12 cellular contexts compared by ENCODE assay signal in the genomic region with DNA sequence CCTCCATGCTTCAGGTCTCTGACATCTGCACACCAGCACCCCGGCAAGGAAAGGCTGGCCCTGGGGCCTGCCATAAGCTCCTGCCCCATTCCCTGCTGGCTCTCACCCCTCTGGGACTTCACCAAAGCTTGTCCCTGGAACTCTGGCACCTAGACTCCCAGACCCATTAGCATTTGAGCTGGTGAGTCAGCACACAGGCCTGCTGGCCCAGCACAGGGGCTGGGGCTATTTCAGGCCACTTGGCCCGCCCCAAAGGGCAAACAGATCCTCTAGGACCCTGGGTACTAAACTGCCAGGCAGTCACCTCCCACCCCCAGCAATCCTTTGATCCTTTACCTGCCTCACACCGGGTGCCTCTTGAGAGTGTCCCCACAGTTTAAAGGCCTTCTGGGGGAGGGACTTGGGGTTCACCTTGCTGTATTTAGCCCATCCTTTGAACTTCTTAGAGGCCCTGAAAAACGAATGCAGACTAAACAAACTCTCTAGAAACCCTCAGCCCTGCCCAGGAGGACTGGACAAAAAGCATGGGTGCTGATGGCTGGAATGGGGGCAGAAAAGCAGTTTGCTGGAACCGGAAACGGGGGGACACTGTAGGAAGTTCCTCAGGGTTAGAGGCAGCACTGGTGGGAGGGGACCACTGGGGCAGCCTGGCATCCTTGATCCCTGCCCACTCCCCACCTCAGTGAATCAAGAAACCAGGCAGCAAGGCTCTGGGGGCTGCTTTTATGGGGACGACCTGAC. TPM values are rescaled to one million over a fixed set of nuclear protein-coding genes. Genes with fewer than 3 reads are reported as not detected.
A peak's percentile ranks its signal among the peaks of the same experiment; 100 is the strongest.
DNase-seq lines count a peak whose midpoint lies in the region; ATAC-seq, FAIRE-seq and TF ChIP-seq lines count a peak whose summit lies in the region.
"Had no signal": no experiment of that assay in that cellular context is flagged by ENCODE, and none has a peak within 500 bp of the region (broad histone marks: within the 10 kb centered on the region; RNA-seq: fewer than 3 reads in every experiment).

No MANE protein-coding gene starts in this region.

- DNase-seq in Calu3 (peak; percentile 42), RCC 7860 (ENCODE audit: low spot score) (peak; percentile 17), cardiac muscle cell (ENCODE audit: low read depth in 1 of 2, low spot score in 1 of 2) (peak in 1 of 2 donors; percentile 40), pancreas (no peak), NCI-H748 treated with DMSO at 0.1 percent for 48 hours (lab: John Stamatoyannopoulos, UW) (no peak), NK-92 (lab: John Stamatoyannopoulos, UW; ENCODE audit: unreplicated experiment) (no peak), SHP77 (lab: John Stamatoyannopoulos, UW) (no peak), natural killer cell (no peak)
- DNase-seq: activated effector memory CD4-positive, alpha-beta T cell treated with Interleukin-2 at 50 U/mL for 16 hours; effector CD8-positive, alpha-beta T cell; NCI-H345; T-helper 9 cell had no signal

- H3K27ac ChIP-seq in cardiac muscle cell (peak overlapping the region; percentile 56), pancreas (no peak overlapping the region)

- H3K27me3 Mint-ChIP-seq in Calu3 (ENCODE audit: unreplicated experiment), result peaks cover 39% of the 10 kb centered on the region
- H3K27me3 Mint-ChIP-seq in natural killer cell (ENCODE audit: low read depth in 2 of 2), result peaks cover 6 to 13% of the 10 kb centered on the region in 2 donors

- H3K9me3 ChIP-seq in cardiac muscle cell (ENCODE audit: low read depth) (no peaks in the 10 kb centered on the region), pancreas (no peaks in the 10 kb centered on the region)

- 68 to 75% methylated on average over 7 of the region's 7 CpGs for WGBS in pancreas, 2 donors

- H3K4me3 Mint-ChIP-seq in Calu3 (ENCODE audit: low read depth, unreplicated experiment) (no peak overlapping the region), natural killer cell (no peak overlapping the region)

- ATAC-seq in pancreas (peak; percentile 17 to 28 (median 23)), natural killer cell (no peak)

- TF ChIP-seq CTCF in Calu3 (IDR thresholded peaks at IDR 0.05; ENCODE audit: unreplicated experiment), result no peak
- no peak for TF ChIP-seq CTCF in cardiac muscle cell (IDR thresholded peaks at IDR 0.05; ENCODE audit: low read depth, low read length)
- no peak for TF ChIP-seq CTCF in pancreas (IDR thresholded peaks at IDR 0.05)
- TF ChIP-seq CTCF in natural killer cell (IDR thresholded peaks at IDR 0.05), result no peak

- H3K4me1 Mint-ChIP-seq in Calu3 (ENCODE audit: low read depth, unreplicated experiment), result peaks cover 25% of the 10 kb centered on the region
- peaks cover 13 to 53% of the 10 kb centered on the region in 2 donors for H3K4me1 Mint-ChIP-seq in natural killer cell

- H3K36me3 Mint-ChIP-seq in Calu3 (ENCODE audit: insufficient read depth, unreplicated experiment), result peaks cover 42% of the 10 kb centered on the region
- H3K36me3 Mint-ChIP-seq in natural killer cell, result no peaks in the 10 kb centered on the region

- FAIRE-seq in RCC 7860 (lab: Jason Lieb, UNC) (no peak), pancreas (lab: Jason Lieb, UNC) (no peak)

- H3K9me3 Mint-ChIP-seq in Calu3 (ENCODE audit: low read depth, unreplicated experiment), result no peaks in the 10 kb centered on the region
- H3K9me3 Mint-ChIP-seq in natural killer cell, result no peaks in the 10 kb centered on the region

- H3K27ac Mint-ChIP-seq in Calu3 (ENCODE audit: unreplicated experiment) (no peak overlapping the region), natural killer cell (peak overlapping the region in 1 of 2 donors; percentile 37)

- H3K36me3 ChIP-seq in cardiac muscle cell (peaks cover 18% of the 10 kb centered on the region), pancreas (peaks cover 0 to 10% (median 6%) of the 10 kb centered on the region in 3 donors)

- H3K4me1 ChIP-seq in cardiac muscle cell (ENCODE audit: low read depth), result peaks cover 12% of the 10 kb centered on the region
- peaks cover 0 to 3% (median 2%) of the 10 kb centered on the region in 3 donors for H3K4me1 ChIP-seq in pancreas

- CTCF ChIA-PET in Calu3 (lab: Charles Lee), result no interaction called here

- H3K4me3 ChIP-seq in cardiac muscle cell, result no peak overlapping the region
- H3K4me3 ChIP-seq in pancreas, result no peak overlapping the region

- peaks cover 28% of the 10 kb centered on the region for H3K27me3 ChIP-seq in cardiac muscle cell
- H3K27me3 ChIP-seq in pancreas, result peaks cover 0 to 8% (median 0%) of the 10 kb centered on the region in 4 donors

- intact Hi-C loops in Calu3 (cut with micrococcal nuclease; ENCODE audit: unreplicated experiment) (no loop called here), pancreas (cut with DNase I) (no loop called here), natural killer cell (cut with micrococcal nuclease) (loop anchor here (5.0 kb wide), 1 partner anchor 34 kb away; a partner anchor contains a TSS)

- no TSS peak for BruUV-seq in Calu3 (replicated peaks; lab: Mats Ljungman, UMichigan)

RNA-seq across cellular contexts. Expression of a gene that starts 3.2 kb away (rescaled TPM):
- not detected in 2 replicates for total RNA-seq in Calu3 (2022)
- total RNA-seq in cardiac muscle cell, result 1.2 and 2.8 TPM in 2 replicates
- 2.0 and 2.5 TPM in 2 replicates for polyA plus RNA-seq in cardiac muscle cell
- under 1 TPM; 0.09 to 0.90 (median 0.33) TPM for total RNA-seq in pancreas
- polyA plus RNA-seq in pancreas, result 1 to 10 TPM in 1 of 2 donors, under 1 TPM in 1; 0.80 to 1.3 TPM
- total RNA-seq in natural killer cell, result 1 to 10 TPM; 1.1 to 2.1 (median 1.5) TPM

RNA-seq across cellular contexts. Expression of a gene that starts 17.3 kb away (rescaled TPM):
- total RNA-seq in Calu3 (2022) (74.3 and 89.7 TPM in 2 replicates), cardiac muscle cell (45.6 and 59.4 TPM in 2 replicates), pancreas (10 to 100 TPM; 13.5 to 34.6 (median 17.7) TPM), natural killer cell (100 to 1,000 TPM; 124 to 162 (median 135) TPM)
- polyA plus RNA-seq in cardiac muscle cell (6.0 and 6.2 TPM in 2 replicates), pancreas (10 to 100 TPM; 14.3 to 29.2 TPM)

RNA-seq across cellular contexts. Expression of a gene that starts 32.6 kb away (rescaled TPM):
- total RNA-seq in Calu3 (2022) (not detected in 2 replicates), cardiac muscle cell (57.5 and 63.3 TPM in 2 replicates), pancreas (1 to 10 TPM in 2 of 6 donors, under 1 TPM in 1, not detected in 3; 0.31 to 1.1 (median 1.0) TPM), natural killer cell (not detected)
- polyA plus RNA-seq in cardiac muscle cell (69.9 and 90.6 TPM in 2 replicates), pancreas (1 to 10 TPM; 1.7 to 3.0 TPM)

RNA-seq across cellular contexts. Expression of a gene that starts 38.0 kb away (rescaled TPM):
- total RNA-seq in Calu3 (2022) (29.5 and 39.1 TPM in 2 replicates), cardiac muscle cell (79.5 and 88.5 TPM in 2 replicates), pancreas (10 to 100 TPM; 15.3 to 50.0 (median 36.2) TPM), natural killer cell (10 to 100 TPM; 23.2 to 32.9 (median 23.6) TPM)
- polyA plus RNA-seq in cardiac muscle cell (146 and 156 TPM in 2 replicates), pancreas (10 to 100 TPM; 26.6 to 26.8 TPM)

Comparison
In these comparisons a context has a peak if more than half of its experiments do, and no peak if none do; other contexts are left out.
1. DNase-seq: peak in Calu3 (single experiment) and RCC 7860 (single experiment); none in pancreas (0 of 6), NCI-H748 treated with DMSO at 0.1 percent for 48 hours (single experiment), NK-92 (single experiment), SHP77 (0 of 2) and natural killer cell (single experiment).
2. ATAC-seq: peak in pancreas (4 of 4); none in natural killer cell (0 of 3).
3. RNA of a gene that starts 32.6 kb away (total RNA-seq): 57.5 to 63.3 TPM in cardiac muscle cell; 0.31 to 1.1 TPM in pancreas, not detected in Calu3 and not detected in natural killer cell; every median in the first group is over 10 times any median in the second.